2 cellular contexts compared by ENCODE assay signal in the genomic region with DNA sequence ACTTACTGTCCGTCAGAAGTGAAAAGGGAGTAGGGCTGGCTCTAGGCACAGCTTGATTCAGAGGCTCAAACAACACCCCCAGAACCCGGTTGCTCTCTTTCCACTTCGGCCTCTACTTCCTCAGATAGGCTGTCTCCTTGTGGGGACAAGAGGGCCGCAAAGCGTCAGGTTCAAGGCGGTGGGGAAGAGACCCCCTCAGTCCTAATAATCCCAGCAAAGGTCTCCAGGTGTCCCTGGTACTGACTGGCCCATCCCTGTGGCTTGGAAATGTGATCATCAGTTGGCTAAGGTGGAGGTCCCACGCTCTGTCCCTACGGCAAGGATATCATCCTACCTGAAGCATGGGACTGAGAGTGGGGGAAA.
TF ChIP-seq lines count a peak whose summit lies in the region.

No MANE protein-coding gene starts in this region.

TF ChIP-seq in SK-N-SH, 30 proteins besides CTCF, POLR2A, EP300 and RAD21 (continued from another document):
- TF ChIP-seq FOSL2 (IDR thresholded peaks at IDR 0.05; ENCODE audit: borderline replicate concordance, low read depth) = no peak
- no peak for TF ChIP-seq TAF1 (IDR thresholded peaks at IDR 0.05; ENCODE audit: borderline replicate concordance, low read depth, low read length)
- TF ChIP-seq YY1 (IDR thresholded peaks at IDR 0.05; ENCODE audit: low read depth) = no peak
- no peak for TF ChIP-seq RCOR1 (IDR thresholded peaks at IDR 0.05; ENCODE audit: low read length)
- TF ChIP-seq, protein P1, sequence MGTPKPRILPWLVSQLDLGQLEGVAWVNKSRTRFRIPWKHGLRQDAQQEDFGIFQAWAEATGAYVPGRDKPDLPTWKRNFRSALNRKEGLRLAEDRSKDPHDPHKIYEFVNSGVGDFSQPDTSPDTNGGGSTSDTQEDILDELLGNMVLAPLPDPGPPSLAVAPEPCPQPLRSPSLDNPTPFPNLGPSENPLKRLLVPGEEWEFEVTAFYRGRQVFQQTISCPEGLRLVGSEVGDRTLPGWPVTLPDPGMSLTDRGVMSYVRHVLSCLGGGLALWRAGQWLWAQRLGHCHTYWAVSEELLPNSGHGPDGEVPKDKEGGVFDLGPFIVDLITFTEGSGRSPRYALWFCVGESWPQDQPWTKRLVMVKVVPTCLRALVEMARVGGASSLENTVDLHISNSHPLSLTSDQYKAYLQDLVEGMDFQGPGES (IDR thresholded peaks at IDR 0.05; ENCODE audit: low read depth, low read length) = no peak
- no peak for TF ChIP-seq FOXM1 (IDR thresholded peaks at IDR 0.05; ENCODE audit: low read depth)
- no peak for TF ChIP-seq ELF1 (IDR thresholded peaks at IDR 0.05)
- no peak for TF ChIP-seq MXI1 (IDR thresholded peaks at IDR 0.05; ENCODE audit: low read depth, low read length)
- no peak for TF ChIP-seq TCF12 (IDR thresholded peaks at IDR 0.05)
- TF ChIP-seq FOXJ3 (CRISPR knock-in tag; IDR thresholded peaks at IDR 0.05) = no peak

TF ChIP-seq in SK-N-SH treated with all-trans-retinoic acid at 6 μM for 48 hours, 23 proteins besides CTCF, POLR2A, EP300 and RAD21 (continued from another document):
- TF ChIP-seq, protein P2, sequence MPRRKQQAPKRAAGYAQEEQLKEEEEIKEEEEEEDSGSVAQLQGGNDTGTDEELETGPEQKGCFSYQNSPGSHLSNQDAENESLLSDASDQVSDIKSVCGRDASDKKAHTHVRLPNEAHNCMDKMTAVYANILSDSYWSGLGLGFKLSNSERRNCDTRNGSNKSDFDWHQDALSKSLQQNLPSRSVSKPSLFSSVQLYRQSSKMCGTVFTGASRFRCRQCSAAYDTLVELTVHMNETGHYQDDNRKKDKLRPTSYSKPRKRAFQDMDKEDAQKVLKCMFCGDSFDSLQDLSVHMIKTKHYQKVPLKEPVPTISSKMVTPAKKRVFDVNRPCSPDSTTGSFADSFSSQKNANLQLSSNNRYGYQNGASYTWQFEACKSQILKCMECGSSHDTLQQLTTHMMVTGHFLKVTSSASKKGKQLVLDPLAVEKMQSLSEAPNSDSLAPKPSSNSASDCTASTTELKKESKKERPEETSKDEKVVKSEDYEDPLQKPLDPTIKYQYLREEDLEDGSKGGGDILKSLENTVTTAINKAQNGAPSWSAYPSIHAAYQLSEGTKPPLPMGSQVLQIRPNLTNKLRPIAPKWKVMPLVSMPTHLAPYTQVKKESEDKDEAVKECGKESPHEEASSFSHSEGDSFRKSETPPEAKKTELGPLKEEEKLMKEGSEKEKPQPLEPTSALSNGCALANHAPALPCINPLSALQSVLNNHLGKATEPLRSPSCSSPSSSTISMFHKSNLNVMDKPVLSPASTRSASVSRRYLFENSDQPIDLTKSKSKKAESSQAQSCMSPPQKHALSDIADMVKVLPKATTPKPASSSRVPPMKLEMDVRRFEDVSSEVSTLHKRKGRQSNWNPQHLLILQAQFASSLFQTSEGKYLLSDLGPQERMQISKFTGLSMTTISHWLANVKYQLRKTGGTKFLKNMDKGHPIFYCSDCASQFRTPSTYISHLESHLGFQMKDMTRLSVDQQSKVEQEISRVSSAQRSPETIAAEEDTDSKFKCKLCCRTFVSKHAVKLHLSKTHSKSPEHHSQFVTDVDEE (CRISPR knock-in tag; IDR thresholded peaks at IDR 0.05) = no peak
- TF ChIP-seq OSR1 (CRISPR knock-in tag; IDR thresholded peaks at IDR 0.05) = no peak
- no peak for TF ChIP-seq SNAI2 (CRISPR knock-in tag; IDR thresholded peaks at IDR 0.05)
- TF ChIP-seq ZFP3 (CRISPR knock-in tag; IDR thresholded peaks at IDR 0.05) = no peak
- no peak for TF ChIP-seq ESRRG (CRISPR knock-in tag; IDR thresholded peaks at IDR 0.05)
- no peak for TF ChIP-seq ZNF70 (CRISPR knock-in tag; IDR thresholded peaks at IDR 0.05)
- TF ChIP-seq, protein P3, sequence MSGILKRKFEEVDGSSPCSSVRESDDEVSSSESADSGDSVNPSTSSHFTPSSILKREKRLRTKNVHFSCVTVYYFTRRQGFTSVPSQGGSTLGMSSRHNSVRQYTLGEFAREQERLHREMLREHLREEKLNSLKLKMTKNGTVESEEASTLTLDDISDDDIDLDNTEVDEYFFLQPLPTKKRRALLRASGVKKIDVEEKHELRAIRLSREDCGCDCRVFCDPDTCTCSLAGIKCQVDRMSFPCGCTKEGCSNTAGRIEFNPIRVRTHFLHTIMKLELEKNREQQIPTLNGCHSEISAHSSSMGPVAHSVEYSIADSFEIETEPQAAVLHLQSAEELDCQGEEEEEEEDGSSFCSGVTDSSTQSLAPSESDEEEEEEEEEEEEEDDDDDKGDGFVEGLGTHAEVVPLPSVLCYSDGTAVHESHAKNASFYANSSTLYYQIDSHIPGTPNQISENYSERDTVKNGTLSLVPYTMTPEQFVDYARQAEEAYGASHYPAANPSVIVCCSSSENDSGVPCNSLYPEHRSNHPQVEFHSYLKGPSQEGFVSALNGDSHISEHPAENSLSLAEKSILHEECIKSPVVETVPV (CRISPR knock-in tag; IDR thresholded peaks at IDR 0.05) = no peak
- TF ChIP-seq, protein P4, sequence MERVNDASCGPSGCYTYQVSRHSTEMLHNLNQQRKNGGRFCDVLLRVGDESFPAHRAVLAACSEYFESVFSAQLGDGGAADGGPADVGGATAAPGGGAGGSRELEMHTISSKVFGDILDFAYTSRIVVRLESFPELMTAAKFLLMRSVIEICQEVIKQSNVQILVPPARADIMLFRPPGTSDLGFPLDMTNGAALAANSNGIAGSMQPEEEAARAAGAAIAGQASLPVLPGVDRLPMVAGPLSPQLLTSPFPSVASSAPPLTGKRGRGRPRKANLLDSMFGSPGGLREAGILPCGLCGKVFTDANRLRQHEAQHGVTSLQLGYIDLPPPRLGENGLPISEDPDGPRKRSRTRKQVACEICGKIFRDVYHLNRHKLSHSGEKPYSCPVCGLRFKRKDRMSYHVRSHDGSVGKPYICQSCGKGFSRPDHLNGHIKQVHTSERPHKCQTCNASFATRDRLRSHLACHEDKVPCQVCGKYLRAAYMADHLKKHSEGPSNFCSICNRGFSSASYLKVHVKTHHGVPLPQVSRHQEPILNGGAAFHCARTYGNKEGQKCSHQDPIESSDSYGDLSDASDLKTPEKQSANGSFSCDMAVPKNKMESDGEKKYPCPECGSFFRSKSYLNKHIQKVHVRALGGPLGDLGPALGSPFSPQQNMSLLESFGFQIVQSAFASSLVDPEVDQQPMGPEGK (CRISPR knock-in tag; IDR thresholded peaks at IDR 0.05; ENCODE audit: borderline replicate concordance) = no peak
- no peak for TF ChIP-seq GLIS3 (CRISPR knock-in tag; IDR thresholded peaks at IDR 0.05)
- no peak for TF ChIP-seq BACH2 (CRISPR knock-in tag; IDR thresholded peaks at IDR 0.05; ENCODE audit: borderline replicate concordance)
- no peak for TF ChIP-seq ARNTL (CRISPR knock-in tag; IDR thresholded peaks at IDR 0.05; ENCODE audit: borderline replicate concordance, low read depth)
- TF ChIP-seq, protein P5, sequence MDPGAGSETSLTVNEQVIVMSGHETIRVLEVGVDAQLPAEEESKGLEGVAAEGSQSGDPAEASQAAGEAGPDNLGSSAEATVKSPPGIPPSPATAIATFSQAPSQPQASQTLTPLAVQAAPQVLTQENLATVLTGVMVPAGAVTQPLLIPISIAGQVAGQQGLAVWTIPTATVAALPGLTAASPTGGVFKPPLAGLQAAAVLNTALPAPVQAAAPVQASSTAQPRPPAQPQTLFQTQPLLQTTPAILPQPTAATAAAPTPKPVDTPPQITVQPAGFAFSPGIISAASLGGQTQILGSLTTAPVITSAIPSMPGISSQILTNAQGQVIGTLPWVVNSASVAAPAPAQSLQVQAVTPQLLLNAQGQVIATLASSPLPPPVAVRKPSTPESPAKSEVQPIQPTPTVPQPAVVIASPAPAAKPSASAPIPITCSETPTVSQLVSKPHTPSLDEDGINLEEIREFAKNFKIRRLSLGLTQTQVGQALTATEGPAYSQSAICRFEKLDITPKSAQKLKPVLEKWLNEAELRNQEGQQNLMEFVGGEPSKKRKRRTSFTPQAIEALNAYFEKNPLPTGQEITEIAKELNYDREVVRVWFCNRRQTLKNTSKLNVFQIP (CRISPR knock-in tag; IDR thresholded peaks at IDR 0.05; ENCODE audit: borderline replicate concordance, low read depth) = no peak
- TF ChIP-seq RARB (CRISPR knock-in tag; IDR thresholded peaks at IDR 0.05) = no peak
- no peak for TF ChIP-seq ZNF8 (CRISPR knock-in tag; IDR thresholded peaks at IDR 0.05)
- no peak for TF ChIP-seq ISL1 (CRISPR knock-in tag; IDR thresholded peaks at IDR 0.05)
- no peak for TF ChIP-seq ZNF565 (CRISPR knock-in tag; conservative IDR thresholded peaks at IDR 0.05; ENCODE audit: low read depth)
- TF ChIP-seq TCF4 (CRISPR knock-in tag; IDR thresholded peaks at IDR 0.05; ENCODE audit: borderline replicate concordance) = no peak
TF ChIP-seq in SK-N-SH treated with all-trans-retinoic acid at 6 μM for 48 hours: peak in this region for 0.
